14 cellular contexts compared by ENCODE assay signal in the genomic region with DNA sequence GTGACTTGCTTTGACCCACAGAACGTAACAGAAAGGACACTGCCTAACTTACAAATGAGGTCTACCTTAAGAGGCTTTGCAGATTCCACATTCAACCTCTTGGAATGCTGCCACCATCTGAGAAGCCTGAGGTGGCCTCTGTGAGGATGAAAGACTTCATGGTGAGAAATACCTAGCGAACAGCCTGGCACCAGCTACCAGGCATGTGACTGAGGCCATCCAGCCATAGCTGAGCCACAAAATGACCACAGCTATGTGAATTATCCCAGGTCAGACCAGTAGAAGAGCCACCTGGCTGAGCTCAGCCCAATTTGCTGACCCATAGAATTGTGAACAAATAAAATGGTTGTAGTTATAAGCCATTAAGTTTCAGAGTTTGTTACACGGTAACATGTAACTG.
"Had no signal": no experiment of that assay in that cellular context is flagged by ENCODE, and none has a peak within 500 bp of the region (broad histone marks: within the 10 kb centered on the region; RNA-seq: fewer than 3 reads in every experiment).

No MANE protein-coding gene starts in this region.

- DNase-seq: activated CD4-positive, alpha-beta T cell treated with anti-CD3 and anti-CD28 coated beads, Interleukin-2, amount 50 U/mL, for 4 hours; activated CD4-positive, CD25-positive, alpha-beta regulatory T cell treated with anti-CD3 and anti-CD28 coated beads, Interleukin-2, amount 50 U/mL, for 72 hours; activated naive CD4-positive, alpha-beta T cell treated with anti-CD3 and anti-CD28 coated beads, Interleukin-2, amount 10 ng/mL, durations not matched to agents 7 days and 5 days; caudate nucleus; colonic mucosa; kidney glomerular epithelial cell; pancreas; stimulated activated CD4-positive, alpha-beta T cell treated with anti-CD3 and anti-CD28 coated beads, Interleukin-12 subunit alpha, Interleukin-12 subunit beta, amount 100 ng/mL, for 4 hours; stimulated activated CD4-positive, alpha-beta T cell treated with anti-CD3 and anti-CD28 coated beads, Interleukin-2, amount 100 ng/mL, for 24 hours; T-helper 1 cell; thyroid gland had no signal

- H3K27me3 ChIP-seq: ascending aorta, colonic mucosa, esophagus muscularis mucosa, neural progenitor cell, pancreas, thyroid gland had no signal

- H3K4me2 ChIP-seq: neural progenitor cell had no signal

- H3K9me3 ChIP-seq: ascending aorta, colonic mucosa, esophagus muscularis mucosa, pancreas, thyroid gland had no signal

- H3K36me3 ChIP-seq: colonic mucosa, neural progenitor cell, pancreas had no signal

- H3K9ac ChIP-seq: neural progenitor cell had no signal

- ATAC-seq: pancreas had no signal

- H3K4me3 ChIP-seq: ascending aorta, colonic mucosa, esophagus muscularis mucosa, neural progenitor cell, pancreas, thyroid gland had no signal

- H3K4me1 ChIP-seq: ascending aorta, esophagus muscularis mucosa, neural progenitor cell, thyroid gland had no signal

- H3K27ac ChIP-seq: ascending aorta, colonic mucosa, esophagus muscularis mucosa, neural progenitor cell, pancreas, thyroid gland had no signal
